19 cellular contexts compared by ENCODE assay signal in genomic region chr10:43938810-43939209, GRCh38.
"Had no signal": no experiment of that assay in that cellular context is flagged by ENCODE, and none has a peak within 500 bp of the region (broad histone marks: within the 10 kb centered on the region; RNA-seq: fewer than 3 reads in every experiment).

No MANE protein-coding gene starts in this region.

- H3K27ac ChIP-seq: gastrocnemius medialis, parathyroid adenoma, psoas muscle, tibial nerve had no signal

- H3K4me3 ChIP-seq: gastrocnemius medialis, psoas muscle, tibial nerve had no signal

- H3K4me1 ChIP-seq: parathyroid adenoma, psoas muscle had no signal

- H3K36me3 ChIP-seq: gastrocnemius medialis, tibial nerve had no signal

- ATAC-seq: activated CD4-positive, alpha-beta T cell treated with anti-CD3 and anti-CD28 coated beads for 36 hours; activated naive CD4-positive, alpha-beta T cell treated with anti-CD3 and anti-CD28 coated beads, Interleukin-2, amount 50 U/mL, for 72 hours; activated T-helper 17 cell treated with anti-CD3 and anti-CD28 coated beads, Interleukin-2, amount 50 U/mL, for 72 hours; gastrocnemius medialis; left colon; naive thymus-derived CD8-positive, alpha-beta T cell; psoas muscle; right cardiac atrium had no signal

- H3K27me3 ChIP-seq: gastrocnemius medialis, tibial nerve had no signal

- DNase-seq: activated CD4-positive, alpha-beta T cell treated with anti-CD3 and anti-CD28 coated beads for 36 hours; activated CD4-positive, CD25-positive, alpha-beta regulatory T cell; activated CD8-positive, alpha-beta memory T cell treated with anti-CD3 and anti-CD28 coated beads, Interleukin-2, amount 50 U/mL, for 48 hours; activated T-cell treated with anti-CD3 and anti-CD28 coated beads, Interleukin-2, amount 50 U/mL, for 24 hours; dermis blood vessel endothelial cell; effector CD4-positive, alpha-beta T cell; gastrocnemius medialis; glutamatergic neuron; left colon; naive thymus-derived CD8-positive, alpha-beta T cell; occipital lobe; psoas muscle; right cardiac atrium; stimulated activated CD4-positive, alpha-beta T cell treated with anti-CD3 and anti-CD28 coated beads, Interleukin-2, amount 100 ng/mL, for 48 hours; stimulated activated naive CD4-positive, alpha-beta T cell treated with Interleukin-2 at 50 U/mL for 16 hours had no signal

- H3K9ac ChIP-seq: parathyroid adenoma had no signal

- H3K9me3 ChIP-seq: gastrocnemius medialis, psoas muscle, tibial nerve had no signal

- H2AFZ ChIP-seq: parathyroid adenoma had no signal
